8 cellular contexts compared by ENCODE assay signal in the genomic region with DNA sequence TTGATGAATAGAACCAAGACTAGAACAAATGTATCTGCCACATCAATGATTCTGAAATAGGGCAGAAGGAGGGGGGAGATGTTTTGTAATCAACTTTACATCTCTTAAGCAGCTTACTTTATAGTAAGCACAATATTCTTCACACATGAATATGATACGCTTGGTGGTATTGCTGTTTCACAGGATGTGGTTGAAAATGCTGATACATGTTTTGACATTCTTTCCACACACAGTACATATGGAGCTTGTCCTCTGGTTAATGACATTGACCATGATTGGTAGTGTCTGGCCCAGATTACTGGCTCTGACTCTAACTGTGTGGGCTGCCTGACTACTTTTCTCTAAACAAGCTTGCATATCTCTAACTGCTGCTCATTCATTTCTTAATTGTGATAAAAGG.
DNase-seq lines count a peak whose midpoint lies in the region; ATAC-seq, FAIRE-seq and TF ChIP-seq lines count a peak whose summit lies in the region.

No MANE protein-coding gene starts in this region.

- peak; percentile 88 for FAIRE-seq in GM12891 (lab: Jason Lieb, UNC)

- H3K27me3 ChIP-seq in thymus (ENCODE audit: control insufficient read depth, insufficient read depth) (no peaks in the 10 kb centered on the region), BE2C (no peaks in the 10 kb centered on the region)

- H3K27ac ChIP-seq in thymus (ENCODE audit: low read depth) = peak overlapping the region; percentile 76

- H3K9me3 ChIP-seq in thymus (ENCODE audit: control insufficient read depth) (no peaks in the 10 kb centered on the region), BE2C (no peaks in the 10 kb centered on the region)

- intact Hi-C loops in head of caudate nucleus (cut with DNase I) = no loop called here

- TF ChIP-seq POLR2A in GM12891 (IDR thresholded peaks at IDR 0.05; ENCODE audit: low read depth, low read length) = no peak

- DNase-seq in GM12891 (ENCODE audit: insufficient read length, low spot score) = no peak
- DNase-seq in RPMI8226 = peak; percentile 55
- peak; percentile 81 for DNase-seq in fibroblast of the aortic adventitia (ENCODE audit: low read depth)
- no peak for DNase-seq in head of caudate nucleus
- DNase-seq in BE2C = no peak
- DNase-seq in NCI-H2227 (lab: John Stamatoyannopoulos, UW; ENCODE audit: unreplicated experiment) = no peak

- H3K36me3 ChIP-seq in thymus (ENCODE audit: control insufficient read depth, insufficient read depth) (no peaks in the 10 kb centered on the region), BE2C (no peaks in the 10 kb centered on the region)

- H3K4me3 ChIP-seq in fibroblast of the aortic adventitia (ENCODE audit: low read depth, low read length) = no peak overlapping the region
- H3K4me3 ChIP-seq in thymus (ENCODE audit: low read length) = no peak overlapping the region
- H3K4me3 ChIP-seq in BE2C (ENCODE audit: low read depth, low read length) = no peak overlapping the region

- ATAC-seq in GM21723 (IDR thresholded peaks at IDR 0.05; ENCODE audit: unreplicated experiment) = peak; percentile 74

- H3K4me1 ChIP-seq in thymus (ENCODE audit: control insufficient read depth, insufficient read depth, low read length) (peaks cover 37% of the 10 kb centered on the region), BE2C (no peaks in the 10 kb centered on the region)

- WGBS in thymus = 0% methylated on average over 1 of the region's 1 CpG

- TF ChIP-seq CTCF in fibroblast of the aortic adventitia (IDR thresholded peaks at IDR 0.05; ENCODE audit: insufficient read depth, low read length) (no peak), BE2C (IDR thresholded peaks at IDR 0.05; ENCODE audit: low read depth, low read length) (no peak)

TF ChIP-seq in GM12891, 5 proteins besides CTCF, POLR2A, EP300 and RAD21:
- TF ChIP-seq SPI1 (IDR thresholded peaks at IDR 0.05; ENCODE audit: low read depth, low read length) (no peak), TAF1 (IDR thresholded peaks at IDR 0.05; ENCODE audit: low read depth, low read length) (no peak), PAX5 (IDR thresholded peaks at IDR 0.05; ENCODE audit: insufficient read depth, low read length, severe bottlenecking) (no peak), POU2F2 (IDR thresholded peaks at IDR 0.05; ENCODE audit: low read depth, low read length) (no peak), POLR2AphosphoS5 (IDR thresholded peaks at IDR 0.05; ENCODE audit: low read depth, low read length) (no peak)

Comparison
In these comparisons a context has a peak if more than half of its experiments do, and no peak if none do; other contexts are left out.
1. DNase-seq: peak in RPMI8226 (single experiment) and fibroblast of the aortic adventitia (single experiment); none in GM12891 (single experiment), head of caudate nucleus (0 of 42), BE2C (single experiment) and NCI-H2227 (single experiment).